In the genomic region with DNA sequence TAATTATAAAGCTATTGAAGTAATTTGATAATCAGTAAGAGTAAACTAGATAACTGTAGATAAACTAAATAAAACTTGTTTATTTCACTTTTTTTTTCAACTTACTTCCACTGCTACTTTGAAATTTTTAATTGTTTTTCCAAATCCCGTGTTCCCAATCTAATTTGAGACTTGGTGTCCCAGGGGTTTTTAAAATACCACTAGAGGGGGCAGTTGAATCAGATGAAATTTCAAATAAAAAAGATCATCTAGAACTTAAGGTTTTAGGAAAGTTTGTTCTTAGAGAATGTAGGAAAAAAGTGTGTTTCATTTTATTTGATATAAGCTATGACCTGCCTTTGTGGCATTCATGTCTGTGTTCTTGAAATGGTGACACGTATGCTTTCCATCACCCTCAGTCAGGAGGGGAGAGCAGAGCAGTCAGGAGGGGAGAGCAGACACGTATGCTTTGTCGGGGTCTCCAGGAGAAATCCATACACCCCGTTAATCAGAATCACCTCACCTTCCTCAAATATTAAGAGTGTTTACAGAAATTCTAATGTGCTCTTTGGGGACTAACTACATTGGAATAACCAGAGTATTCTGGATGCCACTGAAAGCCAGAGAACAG, we compare ENCODE assay signal across 11 cellular contexts. TPM values are rescaled to one million over a fixed set of nuclear protein-coding genes. Genes with fewer than 3 reads are reported as not detected.
A peak's percentile ranks its signal among the peaks of the same experiment; 100 is the strongest.
DNase-seq lines count a peak whose midpoint lies in the region; ATAC-seq and TF ChIP-seq lines count a peak whose summit lies in the region.
"Had no signal": no experiment of that assay in that cellular context is flagged by ENCODE, and none has a peak within 500 bp of the region (broad histone marks: within the 10 kb centered on the region; RNA-seq: fewer than 3 reads in every experiment).

No MANE protein-coding gene starts in this region.

- intact Hi-C loops in left ventricle myocardium inferior (cut with micrococcal nuclease) (no loop called here), Right ventricle myocardium inferior (cut with DNase I) (no loop called here), upper lobe of right lung (cut with DNase I) (no loop called here)

- TF ChIP-seq CTCF in left ventricle myocardium inferior (IDR thresholded peaks at IDR 0.05; ENCODE audit: borderline replicate concordance) (peak; percentile 59), RWPE1 (conservative IDR thresholded peaks at IDR 0.05; ENCODE audit: low read depth) (peak; percentile 72), fibroblast of villous mesenchyme (IDR thresholded peaks at IDR 0.05; ENCODE audit: insufficient read depth, low read depth, low read length) (peak; percentile 62), upper lobe of right lung (IDR thresholded peaks at IDR 0.05) (peak; percentile 51)

- H3K36me3 ChIP-seq in left ventricle myocardium inferior (no peaks in the 10 kb centered on the region), upper lobe of right lung (no peaks in the 10 kb centered on the region)
- H3K36me3 ChIP-seq: thyroid gland had no signal

- no peak for DNase-seq in left ventricle myocardium inferior
- no peak for DNase-seq in Right ventricle myocardium inferior (ENCODE audit: missing footprints)
- DNase-seq in RWPE1 (ENCODE audit: low spot score), result peak; percentile 11
- DNase-seq in fibroblast of villous mesenchyme (ENCODE audit: low read depth), result peak; percentile 32
- no peak for DNase-seq in upper lobe of right lung
- no peak for DNase-seq in activated CD4-positive, alpha-beta T cell treated with anti-CD3 and anti-CD28 coated beads, Interleukin-2, amount 50 U/mL, for 48 hours
- DNase-seq in AG08395 (ENCODE audit: low spot score), result no peak
- DNase-seq in germinal center (ENCODE audit: low spot score), result no peak
- DNase-seq: activated gamma-delta T cell treated with Interleukin-2 at 50 U/mL for 16 hours, thyroid gland had no signal

- H3K27ac ChIP-seq in left ventricle myocardium inferior (replicated peaks), result no peak overlapping the region
- no peak overlapping the region for H3K27ac ChIP-seq in RWPE1
- H3K27ac ChIP-seq in upper lobe of right lung, result no peak overlapping the region
- H3K27ac ChIP-seq: SK-N-MC, thyroid gland had no signal

- POLR2A ChIA-PET in RWPE1 (lab: Yijun Ruan, JAX; ENCODE audit: low non-redundant PET), result no interaction called here

- H3K4me1 ChIP-seq in left ventricle myocardium inferior (no peaks in the 10 kb centered on the region), upper lobe of right lung (no peaks in the 10 kb centered on the region)
- H3K4me1 ChIP-seq: thyroid gland had no signal

- H3K9me3 ChIP-seq in left ventricle myocardium inferior (replicated peaks) (no peaks in the 10 kb centered on the region), upper lobe of right lung (no peaks in the 10 kb centered on the region)
- H3K9me3 ChIP-seq: thyroid gland had no signal

- ATAC-seq in Right ventricle myocardium inferior, result no peak
- no peak for ATAC-seq in upper lobe of right lung

- H3K4me3 ChIP-seq in left ventricle myocardium inferior (no peak overlapping the region), fibroblast of villous mesenchyme (ENCODE audit: low read depth, low read length) (no peak overlapping the region), upper lobe of right lung (no peak overlapping the region)
- H3K4me3 ChIP-seq: SK-N-MC, thyroid gland had no signal

- H3K27me3 ChIP-seq in left ventricle myocardium inferior (ENCODE audit: low read depth), result peaks cover 28% of the 10 kb centered on the region
- H3K27me3 ChIP-seq in upper lobe of right lung, result no peaks in the 10 kb centered on the region
- H3K27me3 ChIP-seq: thyroid gland had no signal

- CTCF ChIA-PET in RWPE1 (lab: Yijun Ruan, JAX), result interaction anchor here (0.6 to 1.6 kb wide), 7 partner anchors 33 to 641 kb away, joined by 3 to 7 read pairs (median 4); no protein-coding TSS in a partner anchor

RNA-seq across cellular contexts. Expression of gene C10orf67, which starts 49.9 kb away (rescaled TPM):
- total RNA-seq in left ventricle myocardium inferior (0.36 TPM), Right ventricle myocardium inferior (0.51 TPM), fibroblast of villous mesenchyme (under 0.01 TPM in 2 replicates), upper lobe of right lung (1.6 TPM)

Comparison
In these comparisons a context has a peak if more than half of its experiments do, and no peak if none do; other contexts are left out.
1. DNase-seq: peak in RWPE1 (single experiment) and fibroblast of villous mesenchyme (single experiment); none in left ventricle myocardium inferior (single experiment), Right ventricle myocardium inferior (single experiment), upper lobe of right lung (single experiment), activated CD4-positive, alpha-beta T cell treated with anti-CD3 and anti-CD28 coated beads, Interleukin-2, amount 50 U/mL, for 48 hours (0 of 2), AG08395 (single experiment) and germinal center (single experiment).
2. Peak in every context shown above with its lines, with median percentiles within 50 percentile points of each other: CTCF ChIP-seq.